24 cellular contexts compared by ENCODE assay signal in genomic region chr22:33110562-33111163, GRCh38. TPM values are rescaled to one million over a fixed set of nuclear protein-coding genes. Genes with fewer than 3 reads are reported as not detected.
DNase-seq lines count a peak whose midpoint lies in the region; TF ChIP-seq lines count a peak whose summit lies in the region.
"Had no signal": no experiment of that assay in that cellular context is flagged by ENCODE, and none has a peak within 500 bp of the region (broad histone marks: within the 10 kb centered on the region; RNA-seq: fewer than 3 reads in every experiment).

No MANE protein-coding gene starts in this region.

- H2AFZ ChIP-seq in osteoblast (ENCODE audit: low read length) = no peak overlapping the region
- H2AFZ ChIP-seq: neural progenitor cell had no signal

- H3K4me2 ChIP-seq in osteoblast (ENCODE audit: insufficient read depth, low read length) = no peak overlapping the region
- H3K4me2 ChIP-seq: A549, SK-N-SH had no signal

- no peaks in the 10 kb centered on the region for H3K4me1 Mint-ChIP-seq in CD8-positive, alpha-beta memory T cell
- H3K4me1 Mint-ChIP-seq in Calu3 (ENCODE audit: low read depth, unreplicated experiment) = no peaks in the 10 kb centered on the region

- intact Hi-C loops in dorsolateral prefrontal cortex (cut with DNase I) = no loop called here
- intact Hi-C loops in Calu3 (cut with micrococcal nuclease; ENCODE audit: unreplicated experiment) = no loop called here

- H3K9me3 Mint-ChIP-seq in CD8-positive, alpha-beta memory T cell = peaks cover 0 to 8% (median 0%) of the 10 kb centered on the region in 5 donors
- H3K9me3 Mint-ChIP-seq in Calu3 (ENCODE audit: low read depth, unreplicated experiment) = peaks cover 2% of the 10 kb centered on the region
- H3K9me3 Mint-ChIP-seq: IgD-negative memory B cell, neural progenitor cell had no signal

- no peak for TF ChIP-seq CTCF in dorsolateral prefrontal cortex (IDR thresholded peaks at IDR 0.05 in 54 of 56, conservative IDR thresholded peaks at IDR 0.05 in 2 of 56; ENCODE audit: low read depth in 1 of 56, partially characterized antibody in 56 of 56)
- no peak for TF ChIP-seq CTCF in osteoblast (IDR thresholded peaks at IDR 0.05; ENCODE audit: extremely low read depth, low read depth, low read length)
- no peak for TF ChIP-seq CTCF in Calu3 (IDR thresholded peaks at IDR 0.05; ENCODE audit: unreplicated experiment)

- no peak overlapping the region for H3K27ac Mint-ChIP-seq in CD8-positive, alpha-beta memory T cell
- no peak overlapping the region for H3K27ac Mint-ChIP-seq in Calu3 (ENCODE audit: unreplicated experiment)
- H3K27ac Mint-ChIP-seq: effector memory CD8-positive, alpha-beta T cell; IgD-negative memory B cell; neural progenitor cell had no signal

- no peaks in the 10 kb centered on the region for H4K20me1 ChIP-seq in osteoblast (ENCODE audit: insufficient read depth, low read length)

- peak; percentile 39 for DNase-seq in NCI-H2171 treated with DMSO at 0.1 percent for 48 hours (lab: John Stamatoyannopoulos, UW)
- no peak for DNase-seq in NCI-H2171 (lab: John Stamatoyannopoulos, UW)
- DNase-seq in MG63 = peak; percentile 93
- peak in 7 of 10 donors; percentile 14 to 61 (median 36) for DNase-seq in dorsolateral prefrontal cortex
- peak; percentile 58 for DNase-seq in osteoblast (ENCODE audit: insufficient read length, low spot score, missing footprints)
- no peak for DNase-seq in CD8-positive, alpha-beta memory T cell
- no peak for DNase-seq in Calu3
- DNase-seq in stimulated activated CD4-positive, alpha-beta T cell treated with anti-CD3 and anti-CD28 coated beads, Interleukin-4, amount 100 ng/mL, for 1 hour = no peak
- DNase-seq: activated CD4-positive, alpha-beta T cell treated with anti-CD3 and anti-CD28 coated beads for 4 hours; activated CD8-positive, alpha-beta memory T cell treated with anti-CD3 and anti-CD28 coated beads for 24 hours; activated T-cell treated with anti-CD3 and anti-CD28 coated beads, Interleukin-2, amount 50 U/mL, for 1 hour; brain microvascular endothelial cell; effector memory CD8-positive, alpha-beta T cell; islet precursor cell; NCI-H1417 treated with DMSO at 0.1 percent for 48 hours; NCI-H510A; RPMI8226; SK-N-SH; stimulated activated CD4-positive, alpha-beta T cell treated with anti-CD3 and anti-CD28 coated beads, Interleukin-2, amount 100 ng/mL, for 24 hours; T-helper 2 cell had no signal

- POLR2A ChIA-PET in CD8-positive, alpha-beta memory T cell (lab: Charles Lee) = no interaction called here

- H3K27me3 ChIP-seq in MG63 (no peaks in the 10 kb centered on the region), dorsolateral prefrontal cortex (no peaks in the 10 kb centered on the region), osteoblast (ENCODE audit: insufficient read depth, low read length) (no peaks in the 10 kb centered on the region)
- no peaks in the 10 kb centered on the region for H3K27me3 ChIP-seq in CD8-positive, alpha-beta memory T cell (ENCODE audit: insufficient read depth, low read length, poor library complexity, severe bottlenecking)
- H3K27me3 ChIP-seq: brain microvascular endothelial cell, neural progenitor cell had no signal

- peaks cover 0 to 2% of the 10 kb centered on the region in 2 donors for H3K27me3 Mint-ChIP-seq in CD8-positive, alpha-beta memory T cell
- peaks cover 15% of the 10 kb centered on the region for H3K27me3 Mint-ChIP-seq in Calu3 (ENCODE audit: unreplicated experiment)
- H3K27me3 Mint-ChIP-seq: effector memory CD8-positive, alpha-beta T cell had no signal

- no TSS peak for BruUV-seq in Calu3 (replicated peaks; lab: Mats Ljungman, UMichigan)

- CTCF ChIA-PET in CD8-positive, alpha-beta memory T cell (lab: Charles Lee) = no interaction called here
- CTCF ChIA-PET in Calu3 (lab: Charles Lee) = no interaction called here

- H3K9me3 ChIP-seq in MG63 = no peaks in the 10 kb centered on the region
- H3K9me3 ChIP-seq in osteoblast (ENCODE audit: low read depth, low read length) = no peaks in the 10 kb centered on the region
- no peaks in the 10 kb centered on the region for H3K9me3 ChIP-seq in CD8-positive, alpha-beta memory T cell (ENCODE audit: low read length)
- H3K9me3 ChIP-seq: A549, SK-N-SH had no signal

- H3K79me2 ChIP-seq in osteoblast (ENCODE audit: insufficient read depth, low read length) = no peaks in the 10 kb centered on the region

- H3K36me3 ChIP-seq in MG63 = no peaks in the 10 kb centered on the region
- no peaks in the 10 kb centered on the region for H3K36me3 ChIP-seq in osteoblast (ENCODE audit: insufficient read depth, low read length)
- H3K36me3 ChIP-seq in CD8-positive, alpha-beta memory T cell (ENCODE audit: insufficient read depth, low read length) = no peaks in the 10 kb centered on the region
- H3K36me3 ChIP-seq: brain microvascular endothelial cell, neural progenitor cell had no signal

- H3K36me3 Mint-ChIP-seq in CD8-positive, alpha-beta memory T cell = no peaks in the 10 kb centered on the region
- no peaks in the 10 kb centered on the region for H3K36me3 Mint-ChIP-seq in Calu3 (ENCODE audit: insufficient read depth, unreplicated experiment)
- H3K36me3 Mint-ChIP-seq: IgD-negative memory B cell, neural progenitor cell had no signal

- H3K4me3 Mint-ChIP-seq in CD8-positive, alpha-beta memory T cell = no peak overlapping the region
- H3K4me3 Mint-ChIP-seq in Calu3 (ENCODE audit: low read depth, unreplicated experiment) = no peak overlapping the region
- H3K4me3 Mint-ChIP-seq: effector memory CD8-positive, alpha-beta T cell; IgD-negative memory B cell; neural progenitor cell had no signal

- H3K4me3 ChIP-seq in MG63 = no peak overlapping the region
- H3K4me3 ChIP-seq in dorsolateral prefrontal cortex = no peak overlapping the region
- H3K4me3 ChIP-seq in osteoblast (ENCODE audit: insufficient read depth, low read length) = no peak overlapping the region
- H3K4me3 ChIP-seq in CD8-positive, alpha-beta memory T cell (ENCODE audit: low read length) = no peak overlapping the region
- H3K4me3 ChIP-seq: A549, neural progenitor cell had no signal

- H3K4me1 ChIP-seq in osteoblast (ENCODE audit: insufficient read depth, low read length) = no peaks in the 10 kb centered on the region
- H3K4me1 ChIP-seq in CD8-positive, alpha-beta memory T cell (ENCODE audit: insufficient read depth, low read length) = no peaks in the 10 kb centered on the region
- H3K4me1 ChIP-seq: A549 had no signal

- H3K27ac ChIP-seq in dorsolateral prefrontal cortex (peak overlapping the region in 14 of 59 donors; percentile 13 to 63 (median 34)), osteoblast (ENCODE audit: low read depth, low read length) (no peak overlapping the region)
- H3K27ac ChIP-seq in CD8-positive, alpha-beta memory T cell (ENCODE audit: low read depth, low read length) = no peak overlapping the region
- H3K27ac ChIP-seq: A549, brain microvascular endothelial cell, neural progenitor cell had no signal

RNA-seq across cellular contexts. Expression of gene SYN3, which starts 52.5 kb away (rescaled TPM):
- total RNA-seq in MG63 (2014; rRNA removed; shearing (Covaris generic); ENCODE audit: low replicate concordance) = not detected in 2 replicates
- total RNA-seq in dorsolateral prefrontal cortex (100 to 1,000 TPM in 81 of 120 experiments, 10 to 100 TPM in 39; 53.4 to 203 (median 115) TPM), osteoblast (not detected in 2 replicates), Calu3 (2022) (not detected in 2 replicates)
- not detected for total RNA-seq in CD8-positive, alpha-beta memory T cell
- not detected for polyA plus RNA-seq in CD8-positive, alpha-beta memory T cell
- total RNA-seq: esophagus mucosa had no signal
- polyA plus RNA-seq: IgD-negative memory B cell, SK-N-SH had no signal

Comparison
In these comparisons a context has a peak if more than half of its experiments do, and no peak if none do; other contexts are left out.
1. DNase-seq: peak in NCI-H2171 treated with DMSO at 0.1 percent for 48 hours (single experiment), MG63 (single experiment), dorsolateral prefrontal cortex (7 of 10) and osteoblast (single experiment); none in NCI-H2171 (single experiment), CD8-positive, alpha-beta memory T cell (0 of 5), Calu3 (single experiment) and stimulated activated CD4-positive, alpha-beta T cell treated with anti-CD3 and anti-CD28 coated beads, Interleukin-4, amount 100 ng/mL, for 1 hour (single experiment).
2. RNA of gene SYN3, which starts 52.5 kb away (total RNA-seq): 53.4 to 203 TPM in dorsolateral prefrontal cortex; not detected in MG63, not detected in osteoblast, not detected in CD8-positive, alpha-beta memory T cell and not detected in Calu3; every median in the first group is over 10 times any median in the second.